In the genomic region with DNA sequence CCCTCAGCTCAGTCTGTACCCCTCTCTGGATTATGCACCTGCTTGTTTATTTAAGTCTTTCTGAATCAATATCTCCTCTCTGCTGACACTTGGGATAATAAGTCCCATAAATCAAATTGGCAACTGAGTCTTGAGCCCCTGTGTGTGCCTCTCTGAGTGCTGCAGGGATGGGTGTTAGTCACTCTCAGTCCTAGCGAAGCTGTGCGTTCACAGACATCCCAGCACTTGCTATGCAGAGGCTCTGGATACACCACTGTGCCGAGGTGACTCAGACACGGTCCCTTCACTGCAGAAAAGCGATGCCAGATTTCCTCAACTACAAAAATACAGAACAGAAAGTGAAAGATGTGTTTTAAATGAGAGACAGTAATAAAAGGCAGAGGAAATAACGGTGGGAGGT, we compare ENCODE assay signal across 9 cellular contexts. TPM values are rescaled to one million over a fixed set of nuclear protein-coding genes. Genes with fewer than 3 reads are reported as not detected.
DNase-seq lines count a peak whose midpoint lies in the region; TF ChIP-seq lines count a peak whose summit lies in the region.
"Had no signal": no experiment of that assay in that cellular context is flagged by ENCODE, and none has a peak within 500 bp of the region (broad histone marks: within the 10 kb centered on the region; RNA-seq: fewer than 3 reads in every experiment).

No MANE protein-coding gene starts in this region.

- CTCF ChIA-PET in Calu3 (lab: Charles Lee): no interaction called here

- TF ChIP-seq CTCF in type B pancreatic cell (conservative IDR thresholded peaks at IDR 0.05) (no peak), HFFc6 (IDR thresholded peaks at IDR 0.05) (no peak), Calu3 (IDR thresholded peaks at IDR 0.05; ENCODE audit: unreplicated experiment) (no peak)

- peak overlapping the region; percentile 40 for H3K4me3 Mint-ChIP-seq in activated CD4-positive, alpha-beta T cell treated with anti-CD3 and anti-CD28 coated beads, Interleukin-2, amount 10 ng/mL, durations not matched to agents 24 days and 14 days
- H3K4me3 Mint-ChIP-seq in type B pancreatic cell (peak overlapping the region; percentile 7), HFFc6 (no peak overlapping the region), Calu3 (ENCODE audit: low read depth, unreplicated experiment) (no peak overlapping the region)

- peaks cover 13% of the 10 kb centered on the region for H3K4me1 Mint-ChIP-seq in activated CD4-positive, alpha-beta T cell treated with anti-CD3 and anti-CD28 coated beads, Interleukin-2, amount 10 ng/mL, durations not matched to agents 24 days and 14 days
- peaks cover 35% of the 10 kb centered on the region for H3K4me1 Mint-ChIP-seq in type B pancreatic cell (ENCODE audit: unreplicated experiment)
- no peaks in the 10 kb centered on the region for H3K4me1 Mint-ChIP-seq in HFFc6 (ENCODE audit: low read depth)
- no peaks in the 10 kb centered on the region for H3K4me1 Mint-ChIP-seq in Calu3 (ENCODE audit: low read depth, unreplicated experiment)

- peaks cover 22% of the 10 kb centered on the region for H3K27me3 Mint-ChIP-seq in activated CD4-positive, alpha-beta T cell treated with anti-CD3 and anti-CD28 coated beads, Interleukin-2, amount 10 ng/mL, durations not matched to agents 24 days and 14 days
- H3K27me3 Mint-ChIP-seq in type B pancreatic cell (peaks cover 12% of the 10 kb centered on the region), HFFc6 (ENCODE audit: insufficient read depth) (peaks cover 8% of the 10 kb centered on the region), Calu3 (ENCODE audit: unreplicated experiment) (peaks cover 93% of the 10 kb centered on the region)

- peak overlapping the region; percentile 7 for H3K27ac Mint-ChIP-seq in activated CD4-positive, alpha-beta T cell treated with anti-CD3 and anti-CD28 coated beads, Interleukin-2, amount 10 ng/mL, durations not matched to agents 24 days and 14 days
- H3K27ac Mint-ChIP-seq in type B pancreatic cell: peak overlapping the region; percentile 11
- no peak overlapping the region for H3K27ac Mint-ChIP-seq in HFFc6
- H3K27ac Mint-ChIP-seq in Calu3 (ENCODE audit: unreplicated experiment): no peak overlapping the region

- DNase-seq in activated CD8-positive, alpha-beta memory T cell treated with anti-CD3 and anti-CD28 coated beads for 24 hours: peak; percentile 62
- no peak for DNase-seq in activated CD8-positive, alpha-beta memory T cell treated with anti-CD3 and anti-CD28 coated beads, Interleukin-2, amount 50 U/mL, for 48 hours
- DNase-seq in activated CD4-positive, alpha-beta T cell treated with anti-CD3 and anti-CD28 coated beads, Interleukin-2, amount 10 ng/mL, durations not matched to agents 24 days and 14 days: peak; percentile 79
- DNase-seq in medulla oblongata (ENCODE audit: extremely low spot score) (peak; percentile 37), type B pancreatic cell (ENCODE audit: extremely low spot score, unreplicated experiment) (no peak), NCI-H526 (lab: John Stamatoyannopoulos, UW) (no peak), HFFc6 (no peak), Calu3 (no peak)

- intact Hi-C loops in activated CD4-positive, alpha-beta T cell treated with anti-CD3 and anti-CD28 coated beads, Interleukin-2, amount 10 ng/mL, durations not matched to agents 24 days and 14 days (cut with micrococcal nuclease): no loop called here
- intact Hi-C loops in Calu3 (cut with micrococcal nuclease; ENCODE audit: unreplicated experiment): no loop called here

- H3K9me3 Mint-ChIP-seq in activated CD4-positive, alpha-beta T cell treated with anti-CD3 and anti-CD28 coated beads, Interleukin-2, amount 10 ng/mL, durations not matched to agents 24 days and 14 days: no peaks in the 10 kb centered on the region
- H3K9me3 Mint-ChIP-seq in type B pancreatic cell (no peaks in the 10 kb centered on the region), HFFc6 (peaks cover 6% of the 10 kb centered on the region), Calu3 (ENCODE audit: low read depth, unreplicated experiment) (no peaks in the 10 kb centered on the region)

- H3K36me3 Mint-ChIP-seq in activated CD4-positive, alpha-beta T cell treated with anti-CD3 and anti-CD28 coated beads, Interleukin-2, amount 10 ng/mL, durations not matched to agents 24 days and 14 days (ENCODE audit: low read depth): no peaks in the 10 kb centered on the region
- H3K36me3 Mint-ChIP-seq in type B pancreatic cell: no peaks in the 10 kb centered on the region
- no peaks in the 10 kb centered on the region for H3K36me3 Mint-ChIP-seq in HFFc6 (ENCODE audit: low read depth)
- no peaks in the 10 kb centered on the region for H3K36me3 Mint-ChIP-seq in Calu3 (ENCODE audit: insufficient read depth, unreplicated experiment)

- BruUV-seq in Calu3 (replicated peaks; lab: Mats Ljungman, UMichigan): no TSS peak

RNA-seq across cellular contexts. Expression of a gene that starts 4.1 kb away (rescaled TPM):
- total RNA-seq in activated CD4-positive, alpha-beta T cell treated with anti-CD3 and anti-CD28 coated beads, Interleukin-2, amount 10 ng/mL, durations not matched to agents 24 days and 14 days: 0.07 TPM in 1 of 2 replicates, not detected in the other
- total RNA-seq in type B pancreatic cell (ENCODE audit: low replicate concordance): 0.12 and 0.34 TPM in 2 replicates
- not detected for total RNA-seq in HFFc6 (2021; fragmentation: NEBNext Ultra II Directional; extraction: Animal tissue kit (Norgen Biotek cat#: 25700))
- not detected in 2 replicates for total RNA-seq in Calu3 (2022)
- total RNA-seq: lung microvascular endothelial cell had no signal

Comparison
In these comparisons a context has a peak if more than half of its experiments do, and no peak if none do; other contexts are left out.
1. DNase-seq: peak in activated CD8-positive, alpha-beta memory T cell treated with anti-CD3 and anti-CD28 coated beads for 24 hours (single experiment), activated CD4-positive, alpha-beta T cell treated with anti-CD3 and anti-CD28 coated beads, Interleukin-2, amount 10 ng/mL, durations not matched to agents 24 days and 14 days (single experiment) and medulla oblongata (single experiment); none in activated CD8-positive, alpha-beta memory T cell treated with anti-CD3 and anti-CD28 coated beads, Interleukin-2, amount 50 U/mL, for 48 hours (single experiment), type B pancreatic cell (single experiment), NCI-H526 (0 of 2), HFFc6 (single experiment) and Calu3 (single experiment).
2. H3K27ac Mint-ChIP-seq: peak in activated CD4-positive, alpha-beta T cell treated with anti-CD3 and anti-CD28 coated beads, Interleukin-2, amount 10 ng/mL, durations not matched to agents 24 days and 14 days (single experiment) and type B pancreatic cell (single experiment); none in HFFc6 (single experiment) and Calu3 (single experiment).
3. H3K4me3 Mint-ChIP-seq: peak in activated CD4-positive, alpha-beta T cell treated with anti-CD3 and anti-CD28 coated beads, Interleukin-2, amount 10 ng/mL, durations not matched to agents 24 days and 14 days (single experiment) and type B pancreatic cell (single experiment); none in HFFc6 (single experiment) and Calu3 (single experiment).